ENCODE assay signal across 1 cellular context in the genomic region with DNA sequence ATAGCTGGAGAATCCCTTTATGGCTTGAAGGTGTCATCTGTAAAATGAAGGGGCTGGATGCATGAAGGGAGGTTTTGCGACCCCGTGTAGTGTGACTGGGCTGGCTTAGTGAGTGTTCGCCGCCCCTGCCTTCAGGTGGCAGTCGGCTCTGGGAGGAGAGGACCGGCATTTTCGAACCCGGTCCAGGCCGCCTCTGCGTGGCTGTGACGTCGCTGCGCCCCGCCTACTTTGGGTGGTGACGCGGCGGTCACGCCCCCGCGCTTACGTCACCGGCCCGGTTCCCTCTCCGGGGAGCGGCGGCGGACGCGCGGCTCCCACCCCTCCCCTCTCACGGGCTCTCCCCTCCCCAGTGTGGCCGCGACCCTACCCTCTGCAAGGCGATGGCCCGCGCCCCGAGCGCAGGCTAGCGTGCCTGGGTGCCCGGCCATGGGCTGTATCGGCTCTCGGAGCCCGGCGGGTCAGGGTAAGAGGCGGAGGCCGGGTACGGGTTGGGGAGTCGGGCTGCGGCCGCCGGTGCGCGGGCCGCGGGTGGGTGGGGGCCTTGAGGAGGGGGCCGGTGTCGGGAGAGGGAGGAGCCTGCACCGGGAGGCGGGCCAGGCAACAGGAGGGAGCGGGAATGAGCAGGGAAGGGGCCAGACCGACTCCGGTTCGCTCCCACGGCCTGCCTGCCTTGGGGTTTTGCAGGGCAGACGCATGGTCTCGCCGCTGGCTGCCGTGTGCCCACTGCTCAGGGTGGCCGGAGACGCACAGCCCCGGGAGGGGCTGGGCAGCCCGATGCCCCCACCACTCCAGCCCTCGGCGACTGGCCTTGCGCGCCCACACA.
TF ChIP-seq lines count a peak whose summit lies in the region.

No MANE protein-coding gene starts in this region.

TF ChIP-seq in HepG2, 621 proteins besides CTCF, POLR2A, EP300 and RAD21 (continued from another document and continues in another):
- TF ChIP-seq, protein P1, sequence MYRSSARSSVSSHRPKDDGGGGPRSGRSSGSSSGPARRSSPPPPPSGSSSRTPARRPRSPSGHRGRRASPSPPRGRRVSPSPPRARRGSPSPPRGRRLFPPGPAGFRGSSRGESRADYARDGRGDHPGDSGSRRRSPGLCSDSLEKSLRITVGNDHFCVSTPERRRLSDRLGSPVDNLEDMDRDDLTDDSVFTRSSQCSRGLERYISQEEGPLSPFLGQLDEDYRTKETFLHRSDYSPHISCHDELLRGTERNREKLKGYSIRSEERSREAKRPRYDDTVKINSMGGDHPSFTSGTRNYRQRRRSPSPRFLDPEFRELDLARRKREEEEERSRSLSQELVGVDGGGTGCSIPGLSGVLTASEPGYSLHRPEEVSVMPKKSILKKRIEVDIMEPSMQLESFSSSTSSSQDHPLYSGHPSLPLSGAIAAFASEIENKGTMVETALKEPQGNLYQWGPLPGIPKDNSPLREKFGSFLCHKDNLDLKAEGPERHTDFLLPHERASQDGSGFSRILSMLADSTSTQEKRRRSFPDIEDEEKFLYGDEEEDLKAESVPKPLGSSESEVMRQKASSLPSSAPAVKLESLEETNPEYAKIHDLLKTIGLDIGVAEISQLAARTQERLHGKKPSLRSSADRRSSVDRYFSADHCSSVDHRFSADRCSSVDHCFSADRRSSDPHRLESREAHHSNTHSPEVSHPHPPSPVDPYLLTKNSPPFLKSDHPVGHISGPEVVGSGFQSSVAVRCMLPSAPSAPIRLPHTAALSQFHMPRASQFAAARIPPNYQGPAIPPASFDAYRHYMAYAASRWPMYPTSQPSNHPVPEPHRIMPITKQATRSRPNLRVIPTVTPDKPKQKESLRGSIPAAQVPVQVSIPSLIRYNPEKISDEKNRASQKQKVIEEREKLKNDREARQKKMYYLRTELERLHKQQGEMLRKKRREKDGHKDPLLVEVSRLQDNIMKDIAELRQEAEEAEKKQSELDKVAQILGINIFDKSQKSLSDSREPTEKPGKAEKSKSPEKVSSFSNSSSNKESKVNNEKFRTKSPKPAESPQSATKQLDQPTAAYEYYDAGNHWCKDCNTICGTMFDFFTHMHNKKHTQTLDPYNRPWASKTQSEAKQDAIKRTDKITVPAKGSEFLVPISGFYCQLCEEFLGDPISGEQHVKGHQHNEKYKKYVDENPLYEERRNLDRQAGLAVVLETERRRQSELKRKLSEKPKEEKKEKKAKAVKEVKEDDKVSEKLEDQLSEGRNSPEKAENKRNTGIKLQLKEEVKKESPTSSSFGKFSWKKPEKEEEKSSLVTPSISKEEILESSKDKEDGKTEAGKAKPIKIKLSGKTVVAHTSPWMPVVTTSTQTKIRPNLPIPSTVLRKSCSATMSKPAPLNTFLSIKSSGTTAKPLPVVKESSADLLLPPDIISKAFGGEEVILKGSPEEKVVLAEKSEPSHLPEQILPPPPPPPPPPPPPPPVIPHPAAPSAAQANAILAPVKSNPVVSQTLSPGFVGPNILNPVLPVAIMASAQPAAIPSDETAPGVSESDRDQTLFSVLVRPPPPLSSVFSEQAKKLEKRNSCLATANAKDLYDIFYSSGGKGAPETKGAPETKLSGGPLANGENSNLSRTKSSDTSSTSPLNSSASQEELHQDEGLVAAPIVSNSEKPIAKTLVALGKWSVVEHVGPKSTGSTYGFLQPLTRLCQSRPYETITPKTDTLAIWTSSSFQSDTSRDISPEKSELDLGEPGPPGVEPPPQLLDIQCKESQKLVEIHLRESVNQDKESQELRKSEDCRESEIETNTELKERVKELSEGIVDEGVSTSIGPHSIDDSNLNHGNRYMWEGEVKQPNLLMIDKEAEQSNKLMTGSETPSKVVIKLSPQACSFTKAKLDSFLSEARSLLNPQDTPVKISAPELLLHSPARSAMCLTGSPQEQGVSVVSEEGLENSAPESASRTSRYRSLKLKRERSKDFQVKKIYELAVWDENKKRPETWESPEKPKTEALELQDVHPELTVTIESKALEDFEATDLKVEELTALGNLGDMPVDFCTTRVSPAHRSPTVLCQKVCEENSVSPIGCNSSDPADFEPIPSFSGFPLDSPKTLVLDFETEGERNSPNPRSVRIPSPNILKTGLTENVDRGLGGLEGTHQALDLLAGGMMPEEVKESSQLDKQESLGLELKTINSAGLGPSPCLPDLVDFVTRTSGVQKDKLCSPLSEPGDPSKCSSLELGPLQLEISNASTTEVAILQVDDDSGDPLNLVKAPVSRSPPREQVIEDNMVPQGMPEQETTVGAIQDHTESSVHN (CRISPR knock-in tag; IDR thresholded peaks at IDR 0.05), result peak; percentile 46
- TF ChIP-seq ZNF224 (CRISPR knock-in tag; IDR thresholded peaks at IDR 0.05) (no peak), ZNF550 (CRISPR knock-in tag; IDR thresholded peaks at IDR 0.05; ENCODE audit: borderline replicate concordance) (0 out of 2 replicates have a peak, but pooled peaks have one; percentile 63), FOSL2 (CRISPR knock-in tag; IDR thresholded peaks at IDR 0.05) (peak; percentile 60; the same call in 1 of the 2 replicates), TARDBP (CRISPR knock-in tag; IDR thresholded peaks at IDR 0.05) (0 out of 2 replicates have a peak, but pooled peaks have one; percentile 28), KDM5A (IDR thresholded peaks at IDR 0.05; ENCODE audit: borderline replicate concordance, low read length) (no peak; the same call in 1 of the 2 replicates), IKZF4 (CRISPR knock-in tag; IDR thresholded peaks at IDR 0.05; ENCODE audit: borderline replicate concordance, low read depth, not compliant biosample characterization) (no peak), ZNF792 (CRISPR knock-in tag; IDR thresholded peaks at IDR 0.05) (peak; percentile 30; the same call in 1 of the 2 replicates), MIER3 (CRISPR knock-in tag; IDR thresholded peaks at IDR 0.05; ENCODE audit: borderline replicate concordance) (no peak), CREM (IDR thresholded peaks at IDR 0.05) (peak; percentile 84), CREM (CRISPR knock-in tag; IDR thresholded peaks at IDR 0.05) (peak; percentile 72), ZSCAN30 (CRISPR knock-in tag; IDR thresholded peaks at IDR 0.05) (no peak), ZNF543 (CRISPR knock-in tag; IDR thresholded peaks at IDR 0.05) (no peak), SAP130 (CRISPR knock-in tag; IDR thresholded peaks at IDR 0.05; ENCODE audit: low read depth) (peak; percentile 74), SP4 (CRISPR knock-in tag; IDR thresholded peaks at IDR 0.05) (peak; percentile 89), NR2F1 (CRISPR knock-in tag; IDR thresholded peaks at IDR 0.05) (no peak), SNRNP70 (IDR thresholded peaks at IDR 0.05; ENCODE audit: low read depth, low read length) (no peak), GABPA (IDR thresholded peaks at IDR 0.05; ENCODE audit: low read depth, low read length) (no peak), GABPA (CRISPR knock-in tag; IDR thresholded peaks at IDR 0.05; ENCODE audit: low read depth) (peak; percentile 35; the same call in 1 of the 2 replicates), HNRNPK (IDR thresholded peaks at IDR 0.05; ENCODE audit: low read depth, low read length, poor library complexity, severe bottlenecking) (peak; percentile 89), ZNF235 (CRISPR knock-in tag; IDR thresholded peaks at IDR 0.05; ENCODE audit: borderline replicate concordance) (peak; percentile 74; the same call in 1 of the 2 replicates), IRX3 (CRISPR knock-in tag; IDR thresholded peaks at IDR 0.05; ENCODE audit: borderline replicate concordance, low read depth) (peak; percentile 59), SP5 (CRISPR knock-in tag; IDR thresholded peaks at IDR 0.05; ENCODE audit: borderline replicate concordance, low read depth) (peak; percentile 55; the same call in 1 of the 2 replicates), HNRNPLL (IDR thresholded peaks at IDR 0.05; ENCODE audit: low read depth, low read length, poor library complexity, severe bottlenecking) (peak; percentile 51), ZBTB21 (CRISPR knock-in tag; IDR thresholded peaks at IDR 0.05) (peak; percentile 96), ZNF570 (CRISPR knock-in tag; IDR thresholded peaks at IDR 0.05; ENCODE audit: borderline replicate concordance) (no peak), ZNF605 (CRISPR knock-in tag; IDR thresholded peaks at IDR 0.05) (no peak), RFX5 (IDR thresholded peaks at IDR 0.05; ENCODE audit: low read depth, low read length) (0 out of 2 replicates have a peak, but pooled peaks have one; percentile 30), ELF1 (CRISPR knock-in tag; IDR thresholded peaks at IDR 0.05) (no peak), RELA (CRISPR knock-in tag; IDR thresholded peaks at IDR 0.05) (peak; percentile 75; the same call in 1 of the 2 replicates), SP1 (IDR thresholded peaks at IDR 0.05) (no peak), SP1 (CRISPR knock-in tag; IDR thresholded peaks at IDR 0.05) (peak; percentile 98), THYN1 (CRISPR knock-in tag; IDR thresholded peaks at IDR 0.05; ENCODE audit: borderline replicate concordance, low read depth) (peak; percentile 19; the same call in 1 of the 2 replicates), RFX1 (IDR thresholded peaks at IDR 0.05) (no peak), GATA4 (IDR thresholded peaks at IDR 0.05; ENCODE audit: borderline replicate concordance, low read depth) (no peak)
- TF ChIP-seq, protein P2, sequence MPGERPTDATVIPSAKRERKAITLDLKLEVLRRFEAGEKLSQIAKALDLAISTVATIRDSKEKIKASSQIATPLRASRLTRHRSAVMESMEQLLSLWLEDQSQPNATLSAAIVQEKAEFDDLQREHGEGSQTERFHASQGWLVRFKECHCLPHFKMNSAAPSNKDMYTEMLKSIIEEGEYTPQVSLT (CRISPR knock-in tag; IDR thresholded peaks at IDR 0.05; ENCODE audit: borderline replicate concordance, low read depth), result no peak
- TF ChIP-seq, protein P3, sequence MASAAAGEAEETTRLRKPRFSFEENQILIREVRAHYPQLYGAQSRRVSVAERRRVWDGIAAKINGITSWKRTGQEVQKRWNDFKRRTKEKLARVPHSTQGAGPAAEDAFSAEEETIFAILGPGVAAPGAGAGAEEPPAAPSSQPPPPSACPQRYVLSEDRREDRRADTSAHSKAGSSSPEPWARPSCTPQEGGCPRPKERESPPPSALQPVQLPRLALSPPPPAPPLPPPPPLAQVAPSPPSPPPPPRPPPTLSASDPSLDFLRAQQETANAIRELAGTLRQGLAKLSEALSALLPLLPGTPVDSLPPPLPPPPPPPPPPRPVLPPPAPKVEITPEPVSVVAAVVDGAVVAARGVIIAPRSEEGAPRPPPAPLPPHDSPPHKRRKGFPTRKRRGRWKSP (CRISPR knock-in tag; IDR thresholded peaks at IDR 0.05), result no peak
- TF ChIP-seq, protein P4, sequence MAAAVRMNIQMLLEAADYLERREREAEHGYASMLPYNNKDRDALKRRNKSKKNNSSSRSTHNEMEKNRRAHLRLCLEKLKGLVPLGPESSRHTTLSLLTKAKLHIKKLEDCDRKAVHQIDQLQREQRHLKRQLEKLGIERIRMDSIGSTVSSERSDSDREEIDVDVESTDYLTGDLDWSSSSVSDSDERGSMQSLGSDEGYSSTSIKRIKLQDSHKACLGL (CRISPR knock-in tag; IDR thresholded peaks at IDR 0.05), result peak; percentile 55; the same call in 1 of the 2 replicates
- TF ChIP-seq, protein P5, sequence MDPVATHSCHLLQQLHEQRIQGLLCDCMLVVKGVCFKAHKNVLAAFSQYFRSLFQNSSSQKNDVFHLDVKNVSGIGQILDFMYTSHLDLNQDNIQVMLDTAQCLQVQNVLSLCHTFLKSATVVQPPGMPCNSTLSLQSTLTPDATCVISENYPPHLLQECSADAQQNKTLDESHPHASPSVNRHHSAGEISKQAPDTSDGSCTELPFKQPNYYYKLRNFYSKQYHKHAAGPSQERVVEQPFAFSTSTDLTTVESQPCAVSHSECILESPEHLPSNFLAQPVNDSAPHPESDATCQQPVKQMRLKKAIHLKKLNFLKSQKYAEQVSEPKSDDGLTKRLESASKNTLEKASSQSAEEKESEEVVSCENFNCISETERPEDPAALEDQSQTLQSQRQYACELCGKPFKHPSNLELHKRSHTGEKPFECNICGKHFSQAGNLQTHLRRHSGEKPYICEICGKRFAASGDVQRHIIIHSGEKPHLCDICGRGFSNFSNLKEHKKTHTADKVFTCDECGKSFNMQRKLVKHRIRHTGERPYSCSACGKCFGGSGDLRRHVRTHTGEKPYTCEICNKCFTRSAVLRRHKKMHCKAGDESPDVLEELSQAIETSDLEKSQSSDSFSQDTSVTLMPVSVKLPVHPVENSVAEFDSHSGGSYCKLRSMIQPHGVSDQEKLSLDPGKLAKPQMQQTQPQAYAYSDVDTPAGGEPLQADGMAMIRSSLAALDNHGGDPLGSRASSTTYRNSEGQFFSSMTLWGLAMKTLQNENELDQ (CRISPR knock-in tag; IDR thresholded peaks at IDR 0.05; ENCODE audit: borderline replicate concordance), result no peak
- TF ChIP-seq, protein P6, sequence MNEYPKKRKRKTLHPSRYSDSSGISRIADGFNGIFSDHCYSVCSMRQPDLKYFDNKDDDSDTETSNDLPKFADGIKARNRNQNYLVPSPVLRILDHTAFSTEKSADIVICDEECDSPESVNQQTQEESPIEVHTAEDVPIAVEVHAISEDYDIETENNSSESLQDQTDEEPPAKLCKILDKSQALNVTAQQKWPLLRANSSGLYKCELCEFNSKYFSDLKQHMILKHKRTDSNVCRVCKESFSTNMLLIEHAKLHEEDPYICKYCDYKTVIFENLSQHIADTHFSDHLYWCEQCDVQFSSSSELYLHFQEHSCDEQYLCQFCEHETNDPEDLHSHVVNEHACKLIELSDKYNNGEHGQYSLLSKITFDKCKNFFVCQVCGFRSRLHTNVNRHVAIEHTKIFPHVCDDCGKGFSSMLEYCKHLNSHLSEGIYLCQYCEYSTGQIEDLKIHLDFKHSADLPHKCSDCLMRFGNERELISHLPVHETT (CRISPR knock-in tag; conservative IDR thresholded peaks at IDR 0.05), result peak; percentile 68; the same call in 1 of the 2 replicates
- TF ChIP-seq, protein P7, sequence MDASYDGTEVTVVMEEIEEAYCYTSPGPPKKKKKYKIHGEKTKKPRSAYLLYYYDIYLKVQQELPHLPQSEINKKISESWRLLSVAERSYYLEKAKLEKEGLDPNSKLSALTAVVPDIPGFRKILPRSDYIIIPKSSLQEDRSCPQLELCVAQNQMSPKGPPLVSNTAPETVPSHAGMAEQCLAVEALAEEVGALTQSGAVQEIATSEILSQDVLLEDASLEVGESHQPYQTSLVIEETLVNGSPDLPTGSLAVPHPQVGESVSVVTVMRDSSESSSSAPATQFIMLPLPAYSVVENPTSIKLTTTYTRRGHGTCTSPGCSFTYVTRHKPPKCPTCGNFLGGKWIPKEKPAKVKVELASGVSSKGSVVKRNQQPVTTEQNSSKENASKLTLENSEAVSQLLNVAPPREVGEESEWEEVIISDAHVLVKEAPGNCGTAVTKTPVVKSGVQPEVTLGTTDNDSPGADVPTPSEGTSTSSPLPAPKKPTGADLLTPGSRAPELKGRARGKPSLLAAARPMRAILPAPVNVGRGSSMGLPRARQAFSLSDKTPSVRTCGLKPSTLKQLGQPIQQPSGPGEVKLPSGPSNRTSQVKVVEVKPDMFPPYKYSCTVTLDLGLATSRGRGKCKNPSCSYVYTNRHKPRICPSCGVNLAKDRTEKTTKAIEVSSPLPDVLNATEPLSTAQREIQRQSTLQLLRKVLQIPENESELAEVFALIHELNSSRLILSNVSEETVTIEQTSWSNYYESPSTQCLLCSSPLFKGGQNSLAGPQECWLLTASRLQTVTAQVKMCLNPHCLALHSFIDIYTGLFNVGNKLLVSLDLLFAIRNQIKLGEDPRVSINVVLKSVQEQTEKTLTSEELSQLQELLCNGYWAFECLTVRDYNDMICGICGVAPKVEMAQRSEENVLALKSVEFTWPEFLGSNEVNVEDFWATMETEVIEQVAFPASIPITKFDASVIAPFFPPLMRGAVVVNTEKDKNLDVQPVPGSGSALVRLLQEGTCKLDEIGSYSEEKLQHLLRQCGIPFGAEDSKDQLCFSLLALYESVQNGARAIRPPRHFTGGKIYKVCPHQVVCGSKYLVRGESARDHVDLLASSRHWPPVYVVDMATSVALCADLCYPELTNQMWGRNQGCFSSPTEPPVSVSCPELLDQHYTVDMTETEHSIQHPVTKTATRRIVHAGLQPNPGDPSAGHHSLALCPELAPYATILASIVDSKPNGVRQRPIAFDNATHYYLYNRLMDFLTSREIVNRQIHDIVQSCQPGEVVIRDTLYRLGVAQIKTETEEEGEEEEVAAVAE (CRISPR knock-in tag; IDR thresholded peaks at IDR 0.05; ENCODE audit: borderline replicate concordance), result peak; percentile 26; the same call in 1 of the 2 replicates
